ENCODE assay signal across 1 cellular context in the genomic region with DNA sequence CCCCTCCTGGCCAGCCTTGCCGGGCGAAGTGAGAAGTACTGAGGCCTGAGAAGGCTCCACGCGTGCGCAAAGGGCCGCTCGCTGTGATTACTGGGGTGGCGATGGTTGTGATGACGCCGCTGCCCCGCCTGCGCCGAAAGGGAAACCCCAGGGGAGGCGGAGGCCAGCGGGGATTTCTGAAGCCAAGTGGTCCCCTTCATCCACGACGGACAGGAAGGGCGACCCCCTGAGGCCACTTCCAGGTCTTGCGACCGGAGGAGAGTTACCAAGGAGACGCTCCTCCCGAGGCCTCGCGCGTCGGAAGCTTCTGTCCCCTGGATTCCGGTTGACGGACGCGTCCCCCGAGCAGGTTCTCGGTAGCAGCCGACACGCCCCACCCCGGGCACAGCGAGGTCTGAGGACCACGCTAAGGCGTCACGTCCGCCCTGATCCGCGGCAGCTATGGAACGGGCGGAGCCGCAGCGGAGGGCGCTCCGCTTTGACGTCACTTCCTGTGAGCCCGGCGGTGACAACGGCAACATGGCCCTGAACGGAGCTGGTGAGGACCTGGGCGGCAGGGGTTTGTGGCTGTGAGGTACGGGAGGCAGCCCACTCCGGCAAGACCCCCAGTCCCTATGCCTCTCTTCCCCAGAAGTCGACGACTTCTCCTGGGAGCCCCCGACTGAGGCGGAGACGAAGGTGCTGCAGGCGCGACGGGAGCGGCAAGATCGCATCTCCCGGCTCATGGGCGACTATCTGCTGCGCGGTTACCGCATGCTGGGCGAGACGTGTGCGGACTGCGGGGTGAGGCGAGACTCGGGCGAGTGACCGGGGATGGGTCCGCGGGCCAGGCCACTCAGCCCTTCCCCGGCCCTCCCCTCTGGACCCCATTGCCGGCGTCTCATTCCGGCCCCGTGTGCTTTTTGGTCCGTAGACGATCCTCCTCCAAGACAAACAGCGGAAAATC.
TF ChIP-seq lines count a peak whose summit lies in the region.

A gene with protein sequence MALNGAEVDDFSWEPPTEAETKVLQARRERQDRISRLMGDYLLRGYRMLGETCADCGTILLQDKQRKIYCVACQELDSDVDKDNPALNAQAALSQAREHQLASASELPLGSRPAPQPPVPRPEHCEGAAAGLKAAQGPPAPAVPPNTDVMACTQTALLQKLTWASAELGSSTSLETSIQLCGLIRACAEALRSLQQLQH (plus strand): TSS at position 505 of the 946 bp plus-strand sequence. CDS start 15 bp downstream, at position 520.

TF ChIP-seq in WTC11, 78 proteins besides CTCF, POLR2A, EP300 and RAD21 (continued from another document):
- TF ChIP-seq, protein P1, sequence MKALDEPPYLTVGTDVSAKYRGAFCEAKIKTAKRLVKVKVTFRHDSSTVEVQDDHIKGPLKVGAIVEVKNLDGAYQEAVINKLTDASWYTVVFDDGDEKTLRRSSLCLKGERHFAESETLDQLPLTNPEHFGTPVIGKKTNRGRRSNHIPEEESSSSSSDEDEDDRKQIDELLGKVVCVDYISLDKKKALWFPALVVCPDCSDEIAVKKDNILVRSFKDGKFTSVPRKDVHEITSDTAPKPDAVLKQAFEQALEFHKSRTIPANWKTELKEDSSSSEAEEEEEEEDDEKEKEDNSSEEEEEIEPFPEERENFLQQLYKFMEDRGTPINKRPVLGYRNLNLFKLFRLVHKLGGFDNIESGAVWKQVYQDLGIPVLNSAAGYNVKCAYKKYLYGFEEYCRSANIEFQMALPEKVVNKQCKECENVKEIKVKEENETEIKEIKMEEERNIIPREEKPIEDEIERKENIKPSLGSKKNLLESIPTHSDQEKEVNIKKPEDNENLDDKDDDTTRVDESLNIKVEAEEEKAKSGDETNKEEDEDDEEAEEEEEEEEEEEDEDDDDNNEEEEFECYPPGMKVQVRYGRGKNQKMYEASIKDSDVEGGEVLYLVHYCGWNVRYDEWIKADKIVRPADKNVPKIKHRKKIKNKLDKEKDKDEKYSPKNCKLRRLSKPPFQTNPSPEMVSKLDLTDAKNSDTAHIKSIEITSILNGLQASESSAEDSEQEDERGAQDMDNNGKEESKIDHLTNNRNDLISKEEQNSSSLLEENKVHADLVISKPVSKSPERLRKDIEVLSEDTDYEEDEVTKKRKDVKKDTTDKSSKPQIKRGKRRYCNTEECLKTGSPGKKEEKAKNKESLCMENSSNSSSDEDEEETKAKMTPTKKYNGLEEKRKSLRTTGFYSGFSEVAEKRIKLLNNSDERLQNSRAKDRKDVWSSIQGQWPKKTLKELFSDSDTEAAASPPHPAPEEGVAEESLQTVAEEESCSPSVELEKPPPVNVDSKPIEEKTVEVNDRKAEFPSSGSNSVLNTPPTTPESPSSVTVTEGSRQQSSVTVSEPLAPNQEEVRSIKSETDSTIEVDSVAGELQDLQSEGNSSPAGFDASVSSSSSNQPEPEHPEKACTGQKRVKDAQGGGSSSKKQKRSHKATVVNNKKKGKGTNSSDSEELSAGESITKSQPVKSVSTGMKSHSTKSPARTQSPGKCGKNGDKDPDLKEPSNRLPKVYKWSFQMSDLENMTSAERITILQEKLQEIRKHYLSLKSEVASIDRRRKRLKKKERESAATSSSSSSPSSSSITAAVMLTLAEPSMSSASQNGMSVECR (CRISPR knock-in tag; IDR thresholded peaks at IDR 0.05; ENCODE audit: borderline replicate concordance) = peak; percentile 87; the same call in 1 of the 2 replicates
- TF ChIP-seq NFYB (CRISPR knock-in tag; conservative IDR thresholded peaks at IDR 0.05; ENCODE audit: low read depth) (peak; percentile 12; the same call in 1 of the 2 replicates), ZNF232 (CRISPR knock-in tag; IDR thresholded peaks at IDR 0.05) (no peak), CREB1 (CRISPR knock-in tag; IDR thresholded peaks at IDR 0.05) (peak; percentile 85; the same call in 1 of the 2 replicates), TEAD1 (CRISPR knock-in tag; IDR thresholded peaks at IDR 0.05) (peak; percentile 67), RELA (CRISPR knock-in tag; IDR thresholded peaks at IDR 0.05; ENCODE audit: borderline replicate concordance) (no peak), NR1H2 (CRISPR knock-in tag; IDR thresholded peaks at IDR 0.05) (no peak), PRRX2 (CRISPR knock-in tag; IDR thresholded peaks at IDR 0.05) (no peak), MYBL2 (CRISPR knock-in tag; IDR thresholded peaks at IDR 0.05) (peak; percentile 66; the same call in 1 of the 2 replicates), SOX15 (CRISPR knock-in tag; IDR thresholded peaks at IDR 0.05) (no peak), ZNF121 (CRISPR knock-in tag; IDR thresholded peaks at IDR 0.05) (0 out of 2 replicates have a peak, but pooled peaks have one; percentile 19), ZNF423 (CRISPR knock-in tag; IDR thresholded peaks at IDR 0.05) (no peak)
- TF ChIP-seq, protein P2, sequence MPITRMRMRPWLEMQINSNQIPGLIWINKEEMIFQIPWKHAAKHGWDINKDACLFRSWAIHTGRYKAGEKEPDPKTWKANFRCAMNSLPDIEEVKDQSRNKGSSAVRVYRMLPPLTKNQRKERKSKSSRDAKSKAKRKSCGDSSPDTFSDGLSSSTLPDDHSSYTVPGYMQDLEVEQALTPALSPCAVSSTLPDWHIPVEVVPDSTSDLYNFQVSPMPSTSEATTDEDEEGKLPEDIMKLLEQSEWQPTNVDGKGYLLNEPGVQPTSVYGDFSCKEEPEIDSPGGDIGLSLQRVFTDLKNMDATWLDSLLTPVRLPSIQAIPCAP (CRISPR knock-in tag; IDR thresholded peaks at IDR 0.05) = peak; percentile 79
- TF ChIP-seq, protein P3, sequence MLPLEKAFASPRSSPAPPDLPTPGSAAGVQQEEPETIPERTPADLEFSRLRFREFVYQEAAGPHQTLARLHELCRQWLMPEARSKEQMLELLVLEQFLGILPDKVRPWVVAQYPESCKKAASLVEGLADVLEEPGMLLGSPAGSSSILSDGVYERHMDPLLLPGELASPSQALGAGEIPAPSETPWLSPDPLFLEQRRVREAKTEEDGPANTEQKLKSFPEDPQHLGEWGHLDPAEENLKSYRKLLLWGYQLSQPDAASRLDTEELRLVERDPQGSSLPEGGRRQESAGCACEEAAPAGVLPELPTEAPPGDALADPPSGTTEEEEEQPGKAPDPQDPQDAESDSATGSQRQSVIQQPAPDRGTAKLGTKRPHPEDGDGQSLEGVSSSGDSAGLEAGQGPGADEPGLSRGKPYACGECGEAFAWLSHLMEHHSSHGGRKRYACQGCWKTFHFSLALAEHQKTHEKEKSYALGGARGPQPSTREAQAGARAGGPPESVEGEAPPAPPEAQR (CRISPR knock-in tag; IDR thresholded peaks at IDR 0.05) = no peak
- TF ChIP-seq, protein P4, sequence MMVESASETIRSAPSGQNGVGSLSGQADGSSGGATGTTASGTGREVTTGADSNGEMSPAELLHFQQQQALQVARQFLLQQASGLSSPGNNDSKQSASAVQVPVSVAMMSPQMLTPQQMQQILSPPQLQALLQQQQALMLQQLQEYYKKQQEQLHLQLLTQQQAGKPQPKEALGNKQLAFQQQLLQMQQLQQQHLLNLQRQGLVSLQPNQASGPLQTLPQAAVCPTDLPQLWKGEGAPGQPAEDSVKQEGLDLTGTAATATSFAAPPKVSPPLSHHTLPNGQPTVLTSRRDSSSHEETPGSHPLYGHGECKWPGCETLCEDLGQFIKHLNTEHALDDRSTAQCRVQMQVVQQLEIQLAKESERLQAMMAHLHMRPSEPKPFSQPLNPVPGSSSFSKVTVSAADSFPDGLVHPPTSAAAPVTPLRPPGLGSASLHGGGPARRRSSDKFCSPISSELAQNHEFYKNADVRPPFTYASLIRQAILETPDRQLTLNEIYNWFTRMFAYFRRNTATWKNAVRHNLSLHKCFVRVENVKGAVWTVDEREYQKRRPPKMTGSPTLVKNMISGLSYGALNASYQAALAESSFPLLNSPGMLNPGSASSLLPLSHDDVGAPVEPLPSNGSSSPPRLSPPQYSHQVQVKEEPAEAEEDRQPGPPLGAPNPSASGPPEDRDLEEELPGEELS (CRISPR knock-in tag; IDR thresholded peaks at IDR 0.05) = peak; percentile 81
